ENCODE assay signal across 25 cellular contexts in the genomic region with DNA sequence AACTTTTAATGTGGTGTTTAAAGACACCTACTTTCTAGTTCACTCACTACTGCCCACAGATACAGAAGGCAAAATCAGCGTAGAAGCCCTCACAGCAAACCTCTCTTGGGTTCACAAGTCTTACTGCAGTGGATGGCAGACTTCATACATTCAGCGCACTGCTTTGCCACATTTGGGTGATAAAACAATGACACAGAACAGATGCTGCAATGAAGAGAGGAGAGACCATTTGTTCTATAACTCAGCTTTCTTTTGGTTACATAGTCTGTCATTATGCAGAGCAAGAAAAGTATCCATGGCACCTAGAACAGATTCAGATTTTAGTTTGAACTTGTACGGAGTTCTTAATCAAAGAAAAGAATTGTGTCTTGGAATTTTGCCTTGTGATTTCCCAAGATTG.
A peak's percentile ranks its signal among the peaks of the same experiment; 100 is the strongest.
DNase-seq lines count a peak whose midpoint lies in the region; ATAC-seq, FAIRE-seq and TF ChIP-seq lines count a peak whose summit lies in the region.
"Had no signal": no experiment of that assay in that cellular context is flagged by ENCODE, and none has a peak within 500 bp of the region (broad histone marks: within the 10 kb centered on the region; RNA-seq: fewer than 3 reads in every experiment).

No MANE protein-coding gene starts in this region.

- no peak for TF ChIP-seq RAD21 in IMR-90 (IDR thresholded peaks at IDR 0.05; ENCODE audit: low read length)

- no peak overlapping the region; the same call in 1 of the 2 replicates for H3K23ac ChIP-seq in IMR-90 (ENCODE audit: low read depth, low read length)

- ATAC-seq in IMR-90 (ENCODE audit: low read depth) (no peak), HG03175 (IDR thresholded peaks at IDR 0.05; ENCODE audit: unreplicated experiment) (no peak)
- ATAC-seq: GM23338, HepG2, K562, Panc1 had no signal

- no CpG with 5 or more reads among the region's 3 CpGs for WGBS in IMR-90 (ENCODE audit: extremely low coverage in 2 of 2, insufficient read length in 1 of 2), 2 experiments

- BruUV-seq in IMR-90 (replicated peaks; lab: Mats Ljungman, UMichigan), result no TSS peak

- 0 out of 2 replicates have a peak overlapping the region, but pooled peaks have one; percentile 22 for H2BK120ac ChIP-seq in IMR-90 (ENCODE audit: low read depth, low read length)

- no peak for TF ChIP-seq CTCF in IMR-90 (conservative IDR thresholded peaks at IDR 0.05; ENCODE audit: low read depth, low read length)
- TF ChIP-seq CTCF in keratinocyte (optimal IDR thresholded peaks at IDR 0.05 in 1 of 3, IDR thresholded peaks at IDR 0.05 in 1 of 3, conservative IDR thresholded peaks at IDR 0.05 in 1 of 3; ENCODE audit: extremely low read depth in 1 of 3, insufficient read depth in 2 of 3, low read length in 3 of 3), result no peak

- no peak overlapping the region for H2AK5ac ChIP-seq in IMR-90 (ENCODE audit: low read depth, low read length)

- POLR2A ChIA-PET in IMR-90 (lab: Charles Lee; ENCODE audit: unreplicated experiment), result no interaction called here

- no peak overlapping the region for H2BK20ac ChIP-seq in IMR-90 (ENCODE audit: low read depth, low read length)

- DNase-seq in IMR-90 (no peak), keratinocyte (ENCODE audit: low read depth, low spot score) (no peak), NCI-H774 (lab: John Stamatoyannopoulos, UW) (no peak), activated T-cell treated with anti-CD3 and anti-CD28 coated beads for 4 hours (no peak), midbrain (lab: John Stamatoyannopoulos, UW) (no peak)
- DNase-seq: CD4-positive, alpha-beta T cell; H9; MG63; NCI-H2029; NCI-H446; NCI-H524 treated with DMSO at 0.1 percent for 48 hours; SHP77 treated with DMSO at 0.1 percent for 48 hours had no signal

- H2AK9ac ChIP-seq in IMR-90 (replicated peaks; ENCODE audit: low read depth, low read length, poor library complexity), result no peak overlapping the region

- no peak for TF ChIP-seq POLR2A in IMR-90 (IDR thresholded peaks at IDR 0.05; ENCODE audit: low read depth, low read length)

- no peaks in the 10 kb centered on the region for H3K27me3 ChIP-seq in IMR-90 (ENCODE audit: control insufficient read depth, insufficient read depth, low read length)
- no peaks in the 10 kb centered on the region for H3K27me3 ChIP-seq in keratinocyte (ENCODE audit: control insufficient read depth, extremely low read depth, insufficient read depth, low read length)
- H3K27me3 ChIP-seq in subcutaneous abdominal adipose tissue (ENCODE audit: control insufficient read depth in 5 of 5, insufficient read depth in 4 of 5, low read length in 5 of 5), result no peaks in the 10 kb centered on the region
- H3K27me3 ChIP-seq: BLaER1 treated with 17β-estradiol and CSF1 and Interleukin-3, amounts not matched to agents 10 nM and 100 nM; MG63 had no signal

- no peaks in the 10 kb centered on the region for H3K79me2 ChIP-seq in keratinocyte (ENCODE audit: control insufficient read depth, insufficient read depth, low read length)

- no peak overlapping the region for H3K18ac ChIP-seq in IMR-90 (ENCODE audit: low read depth, low read length)

- CTCF ChIA-PET in IMR-90 (lab: Yijun Ruan, JAX), result no interaction called here

- H3K56ac ChIP-seq in IMR-90 (ENCODE audit: extremely low read depth, insufficient read depth, low read length), result no peak overlapping the region

- H4K5ac ChIP-seq in IMR-90 (ENCODE audit: low read depth, low read length), result no peak overlapping the region

- no peak overlapping the region for H3K27ac ChIP-seq in IMR-90 (ENCODE audit: insufficient read depth, low read length)
- peak overlapping the region; percentile 41 for H3K27ac ChIP-seq in cingulate gyrus (ENCODE audit: low read depth, low read length)
- H3K27ac ChIP-seq in keratinocyte (ENCODE audit: control insufficient read depth, insufficient read depth, low read length), result no peak overlapping the region
- H3K27ac ChIP-seq in subcutaneous abdominal adipose tissue (ENCODE audit: low read depth, low read length), result peak overlapping the region; percentile 61
- H3K27ac ChIP-seq: BLaER1 treated with 17β-estradiol and CSF1 and Interleukin-3, amounts not matched to agents 10 nM and 100 nM; RWPE1; SK-N-MC had no signal

- 0 out of 2 replicates have a peak overlapping the region, but pooled peaks have one; percentile 16 for H3K14ac ChIP-seq in IMR-90 (replicated peaks; ENCODE audit: low read depth, low read length)

- H3K4me3 ChIP-seq in IMR-90 (ENCODE audit: insufficient read depth, low read depth, low read length) (no peak overlapping the region), keratinocyte (ENCODE audit: control insufficient read depth in 2 of 3, extremely low read depth in 1 of 3, insufficient read depth in 2 of 3, low read depth in 1 of 3, low read length in 3 of 3) (no peak overlapping the region), subcutaneous abdominal adipose tissue (ENCODE audit: low read depth in 1 of 5, low read length in 5 of 5) (no peak overlapping the region)
- H3K4me3 ChIP-seq: BLaER1 treated with 17β-estradiol and CSF1 and Interleukin-3, amounts not matched to agents 10 nM and 100 nM; GM23338; K562; MG63; SK-N-MC had no signal

- H3K9me1 ChIP-seq in IMR-90 (ENCODE audit: insufficient read depth, low read length), result peaks cover 6% of the 10 kb centered on the region; the same call in 1 of the 2 replicates
- no peaks in the 10 kb centered on the region for H3K9me1 ChIP-seq in keratinocyte (ENCODE audit: control insufficient read depth, extremely low read depth, insufficient read depth, low read length)

- peaks cover 18 to 19% of the 10 kb centered on the region in 2 experiments; a peak in 3 of 4 replicates for H3K79me1 ChIP-seq in IMR-90 (ENCODE audit: low read depth in 1 of 2, low read length in 2 of 2)

- no peak overlapping the region for H3K4ac ChIP-seq in IMR-90 (ENCODE audit: low read depth, low read length)

- H4K91ac ChIP-seq in IMR-90 (ENCODE audit: insufficient read depth, low read depth, low read length), result no peak overlapping the region

- in situ Hi-C loops in IMR-90 (cut with MboI; ENCODE audit: low sequenced_read_pairs), result no loop called here

- dilution Hi-C loops in IMR-90 (cut with HindIII; ENCODE audit: low sequenced_read_pairs, unreplicated experiment), result no loop called here
- dilution Hi-C loops in keratinocyte (cut with MboI; ENCODE audit: extremely low pct_ligation_motif_present, low sequenced_read_pairs), result no loop called here

- intact Hi-C loops in IMR-90 (cut with micrococcal nuclease), result no loop called here

- H3K9me3 ChIP-seq in IMR-90 (ENCODE audit: control insufficient read depth, insufficient read depth, low read length) (no peaks in the 10 kb centered on the region), keratinocyte (ENCODE audit: control insufficient read depth, low read depth, low read length) (no peaks in the 10 kb centered on the region), subcutaneous abdominal adipose tissue (ENCODE audit: control insufficient read depth in 5 of 5, low read length in 5 of 5) (no peaks in the 10 kb centered on the region)
- H3K9me3 ChIP-seq: BLaER1 treated with 17β-estradiol and CSF1 and Interleukin-3, amounts not matched to agents 10 nM and 100 nM; MG63 had no signal

- no peaks in the 10 kb centered on the region for H3K36me3 ChIP-seq in IMR-90 (ENCODE audit: control insufficient read depth, insufficient read depth, low read length)
- no peaks in the 10 kb centered on the region for H3K36me3 ChIP-seq in keratinocyte (ENCODE audit: control insufficient read depth in 2 of 2, extremely low read depth in 1 of 2, insufficient read depth in 2 of 2, low read length in 2 of 2)
- no peaks in the 10 kb centered on the region for H3K36me3 ChIP-seq in subcutaneous abdominal adipose tissue (ENCODE audit: control insufficient read depth in 5 of 5, insufficient read depth in 5 of 5, low read length in 5 of 5)
- H3K36me3 ChIP-seq: BLaER1 treated with 17β-estradiol and CSF1 and Interleukin-3, amounts not matched to agents 10 nM and 100 nM; MG63 had no signal

- no peaks in the 10 kb centered on the region for H4K20me1 ChIP-seq in IMR-90 (ENCODE audit: insufficient read depth, low read length)
- no peaks in the 10 kb centered on the region for H4K20me1 ChIP-seq in keratinocyte (ENCODE audit: control insufficient read depth, extremely low read depth, insufficient read depth, low read length)
- H4K20me1 ChIP-seq: BLaER1 treated with 17β-estradiol and CSF1 and Interleukin-3, amounts not matched to agents 10 nM and 100 nM had no signal

- H2AFZ ChIP-seq in IMR-90 (replicated peaks; ENCODE audit: low read length, poor library complexity), result no peak overlapping the region
- no peak overlapping the region for H2AFZ ChIP-seq in keratinocyte (ENCODE audit: control insufficient read depth, low read length)
- H2AFZ ChIP-seq: GM23338 had no signal

- no peak overlapping the region for H4K8ac ChIP-seq in IMR-90 (ENCODE audit: low read depth in 2 of 2, low read length in 2 of 2)

- no peak overlapping the region for H2BK5ac ChIP-seq in IMR-90 (ENCODE audit: low read depth, low read length, poor library complexity, severe bottlenecking)

- H2BK15ac ChIP-seq in IMR-90 (ENCODE audit: low read depth, low read length), result 0 out of 3 replicates have a peak overlapping the region, but pooled peaks have one; percentile 8

- H3K4me1 ChIP-seq in IMR-90 (ENCODE audit: control insufficient read depth, insufficient read depth, low read length), result peaks cover 5% of the 10 kb centered on the region; the same call in 1 of the 2 replicates
- peaks cover 7% of the 10 kb centered on the region for H3K4me1 ChIP-seq in keratinocyte (ENCODE audit: control insufficient read depth, extremely low read depth, insufficient read depth, low read length)
- peaks cover 0 to 38% (median 4%) of the 10 kb centered on the region in 5 donors for H3K4me1 ChIP-seq in subcutaneous abdominal adipose tissue (ENCODE audit: control insufficient read depth in 5 of 5, insufficient read depth in 5 of 5, low read length in 5 of 5)

- H3K4me2 ChIP-seq in IMR-90 (ENCODE audit: low read depth, low read length), result no peak overlapping the region
- H3K4me2 ChIP-seq in keratinocyte (ENCODE audit: control insufficient read depth, extremely low read depth, insufficient read depth, low read depth, low read length), result no peak overlapping the region
- H3K4me2 ChIP-seq: BLaER1 treated with 17β-estradiol and CSF1 and Interleukin-3, amounts not matched to agents 10 nM and 100 nM; GM23338 had no signal

- FAIRE-seq in keratinocyte (lab: Jason Lieb, UNC), result peak; percentile 49
- FAIRE-seq: A204.1, D721Med, G401.6, HepG2, K562 had no signal

- H3K9ac ChIP-seq in IMR-90 (ENCODE audit: low read depth, low read length), result no peak overlapping the region
- H3K9ac ChIP-seq in keratinocyte (ENCODE audit: control insufficient read depth, extremely low read depth, insufficient read depth, low read length), result no peak overlapping the region
- H3K9ac ChIP-seq in subcutaneous abdominal adipose tissue (ENCODE audit: low read length in 5 of 5), result peak overlapping the region in 1 of 5 donors; percentile 17
- H3K9ac ChIP-seq: BLaER1 treated with 17β-estradiol and CSF1 and Interleukin-3, amounts not matched to agents 10 nM and 100 nM had no signal

TF ChIP-seq in IMR-90, 13 proteins besides CTCF, POLR2A, EP300 and RAD21 (continues in another document):
- no peak for TF ChIP-seq MAFK (IDR thresholded peaks at IDR 0.05; ENCODE audit: low read depth, low read length)
- no peak for TF ChIP-seq CHD1 (IDR thresholded peaks at IDR 0.05; ENCODE audit: low read depth, low read length)
- no peak for TF ChIP-seq RCOR1 (IDR thresholded peaks at IDR 0.05; ENCODE audit: insufficient replicate concordance, low read length)
- no peak for TF ChIP-seq BHLHE40 (IDR thresholded peaks at IDR 0.05; ENCODE audit: low read depth, low read length)
- no peak for TF ChIP-seq RFX5 (IDR thresholded peaks at IDR 0.05; ENCODE audit: low read depth, low read length)

Comparison
In these comparisons a context has a peak if more than half of its experiments do, and no peak if none do; other contexts are left out.
1. H3K27ac ChIP-seq: peak in cingulate gyrus (single experiment) and subcutaneous abdominal adipose tissue (single experiment); none in IMR-90 (single experiment) and keratinocyte (single experiment).